In genomic region chr16:22436823-22437652, GRCh38 we compare ENCODE assay signal across 8 cellular contexts.
DNase-seq lines count a peak whose midpoint lies in the region; ATAC-seq and TF ChIP-seq lines count a peak whose summit lies in the region.
"Not testable (repeated sequence)": the region's sequence is repeated elsewhere in the genome, so short reads cannot be mapped to it uniquely, and the experiment has no call there.

No MANE protein-coding gene starts in this region.

- H3K4me2 ChIP-seq in smooth muscle cell: peak overlapping the region; percentile 82

- peak overlapping the region; percentile 93 for H3K27ac Mint-ChIP-seq in central memory CD8-positive, alpha-beta T cell (ENCODE audit: low read depth)

- H3K27me3 ChIP-seq in smooth muscle cell (ENCODE audit: low read depth): not testable (repeated sequence)

- peak; percentile 62 for ATAC-seq in HG03139 (IDR thresholded peaks at IDR 0.05; ENCODE audit: unreplicated experiment)
- ATAC-seq in central memory CD8-positive, alpha-beta T cell (replicated peaks; ENCODE audit: extremely low read depth, poor library complexity, severe bottlenecking): peak; percentile 82

- H3K9me3 Mint-ChIP-seq in central memory CD8-positive, alpha-beta T cell: not testable (repeated sequence)

- H3K27me3 Mint-ChIP-seq in central memory CD8-positive, alpha-beta T cell: not testable (repeated sequence)

- not testable (repeated sequence) for H3F3A ChIP-seq in smooth muscle cell (ENCODE audit: low read depth)

- H3K4me1 ChIP-seq in smooth muscle cell (ENCODE audit: low read depth): not testable (repeated sequence)

- peak; percentile 76 for TF ChIP-seq POLR2A in GM18951 (IDR thresholded peaks at IDR 0.05; ENCODE audit: extremely low read depth, insufficient read depth, insufficient read length)

- not testable (repeated sequence) for H4K20me1 ChIP-seq in smooth muscle cell (ENCODE audit: low read depth)

- H3K4me3 ChIP-seq in smooth muscle cell: peak overlapping the region; percentile 89

- not testable (repeated sequence) for H3K36me3 Mint-ChIP-seq in central memory CD8-positive, alpha-beta T cell (ENCODE audit: insufficient read depth)

- H3K9me3 ChIP-seq in smooth muscle cell (replicated peaks; ENCODE audit: low read depth): not testable (repeated sequence)

- H3K36me3 ChIP-seq in smooth muscle cell (ENCODE audit: low read depth): not testable (repeated sequence)

- TF ChIP-seq CTCF in smooth muscle cell (IDR thresholded peaks at IDR 0.05; ENCODE audit: borderline replicate concordance, insufficient read depth, poor library complexity, severe bottlenecking): not testable (repeated sequence)

- H3K27ac ChIP-seq in smooth muscle cell (ENCODE audit: low read depth): peak overlapping the region; percentile 91

- in situ Hi-C loops in GM18951 (cut with MboI; ENCODE audit: low sequenced_read_pairs, unreplicated experiment): not testable (repeated sequence)

- H3K4me3 Mint-ChIP-seq in central memory CD8-positive, alpha-beta T cell: peak overlapping the region; percentile 94

- not testable (repeated sequence) for H3K79me2 ChIP-seq in smooth muscle cell (ENCODE audit: low read depth)

- not testable (repeated sequence) for H3K4me1 Mint-ChIP-seq in central memory CD8-positive, alpha-beta T cell

- under 1% methylated on average over 59 of the region's 96 CpGs for WGBS in smooth muscle cell (ENCODE audit: low lambda C conversion rate)

- H3K9ac ChIP-seq in smooth muscle cell (ENCODE audit: low read depth): peak overlapping the region; percentile 90

- H2AFZ ChIP-seq in smooth muscle cell (ENCODE audit: low read depth): peak overlapping the region; percentile 90

- DNase-seq in AG08395 (ENCODE audit: low spot score): peak; percentile 57
- DNase-seq in NCI-H460 (ENCODE audit: extremely low read depth, low read depth): peak; percentile 36
- peak; percentile 55 to 61 for DNase-seq in activated CD4-positive, alpha-beta T cell treated with anti-CD3 and anti-CD28 coated beads for 24 hours (ENCODE audit: low read depth in 2 of 2)
- DNase-seq in central memory CD8-positive, alpha-beta T cell (ENCODE audit: low spot score in 2 of 2): peak; percentile 41 to 44
- DNase-seq in islet precursor cell: peak; percentile 88
- DNase-seq in smooth muscle cell (lab: John Stamatoyannopoulos, UW; ENCODE audit: unreplicated experiment): peak; percentile 45

Comparison
In these comparisons a context has a peak if more than half of its experiments do, and no peak if none do; other contexts are left out.
1. Peak in every context shown above with its lines: DNase-seq, ATAC-seq, H3K4me3 ChIP-seq and H3K27ac ChIP-seq.
2. DNase-seq: peak in every context shown above with its lines; median percentile 88 in islet precursor cell; 58 in activated CD4-positive, alpha-beta T cell treated with anti-CD3 and anti-CD28 coated beads for 24 hours; 57 in AG08395; 45 in smooth muscle cell; 42 in central memory CD8-positive, alpha-beta T cell; 36 in NCI-H460.